ENCODE assay signal across 10 cellular contexts in the genomic region with DNA sequence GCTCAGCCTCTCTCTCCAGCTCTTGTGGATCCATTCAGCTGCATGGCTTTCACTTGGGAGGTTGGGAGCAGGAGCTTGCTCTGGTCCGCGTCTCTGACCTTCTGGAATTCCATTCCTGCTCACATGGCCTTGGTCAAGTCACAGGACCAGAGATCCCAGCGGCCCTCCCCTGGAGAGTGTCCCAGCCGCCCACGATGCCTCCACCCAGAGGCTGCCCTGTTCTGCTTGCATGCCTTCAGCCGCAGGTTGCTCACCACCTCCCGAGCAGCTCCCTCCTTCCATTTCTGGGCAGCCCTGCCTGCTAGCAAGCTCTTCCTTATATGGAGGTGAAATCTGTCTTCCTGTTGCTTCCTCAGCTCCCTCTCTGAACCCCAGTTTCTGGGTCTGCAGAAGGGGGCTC. TPM values are rescaled to one million over a fixed set of nuclear protein-coding genes. Genes with fewer than 3 reads are reported as not detected.
DNase-seq lines count a peak whose midpoint lies in the region; ATAC-seq and TF ChIP-seq lines count a peak whose summit lies in the region.
"Had no signal": no experiment of that assay in that cellular context is flagged by ENCODE, and none has a peak within 500 bp of the region (broad histone marks: within the 10 kb centered on the region; RNA-seq: fewer than 3 reads in every experiment).

No MANE protein-coding gene starts in this region.

- TF ChIP-seq EP300 in transverse colon (IDR thresholded peaks at IDR 0.05; ENCODE audit: low read depth): no peak

- H3K27me3 ChIP-seq in lung (ENCODE audit: control insufficient read depth, insufficient read depth): no peaks in the 10 kb centered on the region
- H3K27me3 ChIP-seq in transverse colon: no peaks in the 10 kb centered on the region

- H3K9me3 Mint-ChIP-seq in activated CD4-positive, alpha-beta T cell treated with anti-CD3 and anti-CD28 coated beads for 36 hours (ENCODE audit: low read depth): no peaks in the 10 kb centered on the region
- no peaks in the 10 kb centered on the region for H3K9me3 Mint-ChIP-seq in activated T-cell treated with anti-CD3 and anti-CD28 coated beads, Interleukin-2, amount 50 U/mL, for 4 hours

- peak; percentile 44 for DNase-seq in activated CD4-positive, alpha-beta T cell treated with anti-CD3 and anti-CD28 coated beads for 36 hours
- DNase-seq in activated CD4-positive, alpha-beta T cell treated with anti-CD3 and anti-CD28 coated beads, Interleukin-2, amount 50 U/mL, for 48 hours: no peak
- DNase-seq in dedifferentiated amniotic fluid mesenchymal stem cell (ENCODE audit: extremely low spot score) (peak; percentile 49), lung (ENCODE audit: low spot score) (peak; percentile 49), transverse colon (no peak)
- no peak for DNase-seq in activated T-cell treated with anti-CD3 and anti-CD28 coated beads, Interleukin-2, amount 50 U/mL, for 4 hours
- DNase-seq: NCI-H526 treated with DMSO at 0.1 percent for 48 hours; stimulated activated CD4-positive, alpha-beta T cell treated with anti-CD3 and anti-CD28 coated beads, Interleukin-1b, Interleukin-23, amount 100 ng/mL, for 48 hours had no signal

- peak; percentile 43 for ATAC-seq in activated CD4-positive, alpha-beta T cell treated with anti-CD3 and anti-CD28 coated beads for 36 hours
- ATAC-seq in lung (ENCODE audit: insufficient read depth, low FRiP score) (no peak), HG03095 (IDR thresholded peaks at IDR 0.05; ENCODE audit: unreplicated experiment) (no peak), GM19328 (IDR thresholded peaks at IDR 0.05; ENCODE audit: unreplicated experiment) (no peak)
- no peak for ATAC-seq in activated T-cell treated with anti-CD3 and anti-CD28 coated beads, Interleukin-2, amount 50 U/mL, for 4 hours

- H3K27me3 Mint-ChIP-seq in activated CD4-positive, alpha-beta T cell treated with anti-CD3 and anti-CD28 coated beads for 36 hours: no peaks in the 10 kb centered on the region
- H3K27me3 Mint-ChIP-seq in activated T-cell treated with anti-CD3 and anti-CD28 coated beads, Interleukin-2, amount 50 U/mL, for 4 hours (ENCODE audit: low read depth): no peaks in the 10 kb centered on the region

- H3K27ac ChIP-seq in lung (ENCODE audit: low read depth in 1 of 2, low read length in 1 of 2) (peak overlapping the region; percentile 63 to 85), transverse colon (peak overlapping the region; percentile 77 to 81 (median 80))

- in situ Hi-C loops in transverse colon (cut with MboI; ENCODE audit: low pct_ligation_motif_present in 1 of 4, low pct_unique_long_range_greater_than_20kb in 1 of 4, low sequenced_read_pairs in 3 of 4): no loop called here

- H3K4me3 Mint-ChIP-seq in activated CD4-positive, alpha-beta T cell treated with anti-CD3 and anti-CD28 coated beads for 36 hours: no peak overlapping the region
- H3K4me3 Mint-ChIP-seq in activated T-cell treated with anti-CD3 and anti-CD28 coated beads, Interleukin-2, amount 50 U/mL, for 4 hours: no peak overlapping the region

- no peak overlapping the region for H3K4me3 ChIP-seq in lung
- H3K4me3 ChIP-seq in transverse colon: no peak overlapping the region

- H3K36me3 ChIP-seq in lung (ENCODE audit: control insufficient read depth in 2 of 2, insufficient read depth in 2 of 2, low read length in 2 of 2) (peaks cover 0 to 3% of the 10 kb centered on the region in 2 donors), transverse colon (no peaks in the 10 kb centered on the region)

- H3K4me1 ChIP-seq in lung (ENCODE audit: control insufficient read depth in 2 of 2, insufficient read depth in 2 of 2, low read length in 2 of 2) (peaks cover 0 to 36% of the 10 kb centered on the region in 2 donors), transverse colon (peaks cover 31 to 51% (median 36%) of the 10 kb centered on the region in 4 donors)

- TF ChIP-seq CTCF in lung (IDR thresholded peaks at IDR 0.05; ENCODE audit: control extremely low read depth, extremely low read depth) (no peak), transverse colon (IDR thresholded peaks at IDR 0.05) (no peak)

- H3K4me1 Mint-ChIP-seq in activated CD4-positive, alpha-beta T cell treated with anti-CD3 and anti-CD28 coated beads for 36 hours: peaks cover 27% of the 10 kb centered on the region
- peaks cover 11% of the 10 kb centered on the region for H3K4me1 Mint-ChIP-seq in activated T-cell treated with anti-CD3 and anti-CD28 coated beads, Interleukin-2, amount 50 U/mL, for 4 hours (ENCODE audit: low read depth)

- H3K9me3 ChIP-seq in lung (ENCODE audit: control insufficient read depth in 2 of 2, insufficient read depth in 1 of 2, low read length in 1 of 2): no peaks in the 10 kb centered on the region
- H3K9me3 ChIP-seq in transverse colon: no peaks in the 10 kb centered on the region

- intact Hi-C loops in activated CD4-positive, alpha-beta T cell treated with anti-CD3 and anti-CD28 coated beads for 36 hours (cut with DNase I, micrococcal nuclease): no loop called here
- intact Hi-C loops in transverse colon (cut with DNase I; ENCODE audit: low total_unique reads): no loop called here

- 57 to 77% methylated on average over 7 of the region's 7 CpGs for WGBS in lung, 2 donors
- 55 to 75% methylated on average over 2 to 7 of the region's 7 CpGs for WGBS in transverse colon (ENCODE audit: low coverage in 1 of 2), 2 donors

- TF ChIP-seq POLR2A in transverse colon (IDR thresholded peaks at IDR 0.05): no peak

- no peaks in the 10 kb centered on the region for H3K36me3 Mint-ChIP-seq in activated CD4-positive, alpha-beta T cell treated with anti-CD3 and anti-CD28 coated beads for 36 hours (ENCODE audit: low read depth)
- peaks cover 9% of the 10 kb centered on the region for H3K36me3 Mint-ChIP-seq in activated T-cell treated with anti-CD3 and anti-CD28 coated beads, Interleukin-2, amount 50 U/mL, for 4 hours (ENCODE audit: insufficient read depth)

- CTCF ChIA-PET in activated CD4-positive, alpha-beta T cell treated with anti-CD3 and anti-CD28 coated beads for 36 hours (lab: Charles Lee): no interaction called here

- no peak overlapping the region for H3K27ac Mint-ChIP-seq in activated CD4-positive, alpha-beta T cell treated with anti-CD3 and anti-CD28 coated beads for 36 hours

- POLR2A ChIA-PET in activated CD4-positive, alpha-beta T cell treated with anti-CD3 and anti-CD28 coated beads for 36 hours (lab: Charles Lee): no interaction called here

RNA-seq across cellular contexts. Expression of gene RAI1, which starts 32.6 kb away (rescaled TPM):
- total RNA-seq in activated CD4-positive, alpha-beta T cell treated with anti-CD3 and anti-CD28 coated beads for 36 hours: 10 to 100 TPM; 13.6 to 16.4 TPM
- total RNA-seq in lung: 10 to 100 TPM; 41.6 to 44.4 TPM
- 10 to 100 TPM; 14.5 to 15.1 TPM for polyA plus RNA-seq in lung
- total RNA-seq in transverse colon: 100 to 1,000 TPM in 1 of 4 donors, 10 to 100 TPM in 3; 14.1 to 163 (median 34.6) TPM
- total RNA-seq in activated T-cell treated with anti-CD3 and anti-CD28 coated beads, Interleukin-2, amount 50 U/mL, for 4 hours: 10 to 100 TPM; 19.9 to 22.4 (median 20.1) TPM

Comparison
In these comparisons a context has a peak if more than half of its experiments do, and no peak if none do; other contexts are left out.
1. DNase-seq: peak in activated CD4-positive, alpha-beta T cell treated with anti-CD3 and anti-CD28 coated beads for 36 hours (single experiment), dedifferentiated amniotic fluid mesenchymal stem cell (single experiment) and lung (single experiment); none in activated CD4-positive, alpha-beta T cell treated with anti-CD3 and anti-CD28 coated beads, Interleukin-2, amount 50 U/mL, for 48 hours (0 of 2), transverse colon (single experiment) and activated T-cell treated with anti-CD3 and anti-CD28 coated beads, Interleukin-2, amount 50 U/mL, for 4 hours (single experiment).